ENCODE assay signal across 12 cellular contexts in genomic region chr12:108852674-108853073, GRCh38. TPM values are rescaled to one million over a fixed set of nuclear protein-coding genes. Genes with fewer than 3 reads are reported as not detected.
DNase-seq lines count a peak whose midpoint lies in the region; ATAC-seq and TF ChIP-seq lines count a peak whose summit lies in the region.
"Had no signal": no experiment of that assay in that cellular context is flagged by ENCODE, and none has a peak within 500 bp of the region (broad histone marks: within the 10 kb centered on the region; RNA-seq: fewer than 3 reads in every experiment).

No MANE protein-coding gene starts in this region.

- no peak overlapping the region for H2BK15ac ChIP-seq in mesenchymal stem cell (ENCODE audit: low read depth, poor library complexity, severe bottlenecking)

- H4K8ac ChIP-seq in mesenchymal stem cell (ENCODE audit: low read length), result no peak overlapping the region

- 70% methylated on average over 9 of the region's 11 CpGs for WGBS in mesenchymal stem cell
- 78% methylated on average over 11 of the region's 11 CpGs for WGBS in thyroid gland, 2 donors

- H4K91ac ChIP-seq in mesenchymal stem cell (ENCODE audit: low read length), result peak overlapping the region; percentile 43

- H2BK5ac ChIP-seq in mesenchymal stem cell (ENCODE audit: low read depth, low read length, poor library complexity, severe bottlenecking), result no peak overlapping the region

- TF ChIP-seq POLR2A in thyroid gland (IDR thresholded peaks at IDR 0.05), result no peak

- H3K14ac ChIP-seq in mesenchymal stem cell (ENCODE audit: low read length in 2 of 2), result no peak overlapping the region

- peak overlapping the region; percentile 40 for H3K4me2 ChIP-seq in mesenchymal stem cell (ENCODE audit: low read length, poor library complexity, severe bottlenecking)

- no peak overlapping the region for H3K23ac ChIP-seq in mesenchymal stem cell (ENCODE audit: low read length in 2 of 2)

- H3K79me1 ChIP-seq in mesenchymal stem cell (replicated peaks; ENCODE audit: low read length, poor library complexity, severe bottlenecking), result peaks cover 6% of the 10 kb centered on the region

- H3K9me3 ChIP-seq in mesenchymal stem cell (ENCODE audit: control insufficient read depth, low read length), result peaks cover 3% of the 10 kb centered on the region
- no peaks in the 10 kb centered on the region for H3K9me3 ChIP-seq in thyroid gland

- H3K4me1 ChIP-seq in mesenchymal stem cell (ENCODE audit: control insufficient read depth, insufficient read depth, low read depth, low read length) (peaks cover 20% of the 10 kb centered on the region), thyroid gland (peaks cover 34 to 54% of the 10 kb centered on the region in 2 donors)

- peak; percentile 86 for DNase-seq in RPMI7951 (ENCODE audit: low read depth)
- DNase-seq in choroid plexus epithelial cell (ENCODE audit: low read depth), result no peak
- peak; percentile 79 for DNase-seq in mesenchymal stem cell
- DNase-seq in thyroid gland, result peak in 1 of 2 donors; percentile 14
- no peak for DNase-seq in activated T-cell treated with anti-CD3 and anti-CD28 coated beads, Interleukin-2, amount 50 U/mL, for 48 hours
- no peak for DNase-seq in T1000 (lab: John Stamatoyannopoulos, UW)
- DNase-seq: activated B cell treated with CpG ODN at 0.5 μM for 24 hours, DMS153, endodermal cell, NCI-H1930 had no signal

- no peaks in the 10 kb centered on the region for H3K27me3 ChIP-seq in mesenchymal stem cell (ENCODE audit: control insufficient read depth in 1 of 2, insufficient read depth in 1 of 2, low read length in 2 of 2)
- no peaks in the 10 kb centered on the region for H3K27me3 ChIP-seq in thyroid gland

- peak overlapping the region; percentile 97 for H2AK5ac ChIP-seq in mesenchymal stem cell (ENCODE audit: low read length, severe bottlenecking)

- peak overlapping the region in 1 of 2 experiments; percentile 49 for H2BK12ac ChIP-seq in mesenchymal stem cell (ENCODE audit: low read length in 2 of 2)

- peak overlapping the region; percentile 100 for H3K9ac ChIP-seq in mesenchymal stem cell (ENCODE audit: low read length)

- peak overlapping the region; percentile 60 to 72 for H3K4ac ChIP-seq in mesenchymal stem cell (ENCODE audit: low read depth in 1 of 2, low read length in 2 of 2)

- no peak overlapping the region for H2AFZ ChIP-seq in mesenchymal stem cell (ENCODE audit: low read depth, low read length)

- H3K27ac ChIP-seq in mesenchymal stem cell (ENCODE audit: low read length, poor library complexity, severe bottlenecking) (peak overlapping the region; percentile 60), thyroid gland (peak overlapping the region; percentile 89 to 96 (median 93))

- peak overlapping the region; percentile 7 for H3K4me3 ChIP-seq in choroid plexus epithelial cell (ENCODE audit: low read depth, low read length)
- peak overlapping the region in 1 of 2 experiments; percentile 100 for H3K4me3 ChIP-seq in mesenchymal stem cell (ENCODE audit: insufficient read depth in 1 of 2, low read depth in 1 of 2, low read length in 2 of 2)
- no peak overlapping the region for H3K4me3 ChIP-seq in thyroid gland (replicated peaks in 1 of 3)

- H3K18ac ChIP-seq in mesenchymal stem cell (ENCODE audit: low read depth in 1 of 2, low read length in 2 of 2), result peak overlapping the region; percentile 72 to 76

- H3K36me3 ChIP-seq in mesenchymal stem cell (ENCODE audit: control insufficient read depth in 1 of 2, insufficient read depth in 2 of 2, low read depth in 1 of 2, low read length in 2 of 2) (peaks cover 22 to 44% of the 10 kb centered on the region in 2 experiments), thyroid gland (peaks cover 5 to 8% of the 10 kb centered on the region in 2 donors)

- H2BK120ac ChIP-seq in mesenchymal stem cell (ENCODE audit: low read depth, low read length), result peak overlapping the region; percentile 27

- TF ChIP-seq CTCF in choroid plexus epithelial cell (conservative IDR thresholded peaks at IDR 0.05; ENCODE audit: low read depth, low read length) (no peak), thyroid gland (IDR thresholded peaks at IDR 0.05) (no peak)

- intact Hi-C loops in thyroid gland (cut with DNase I), result no loop called here

- no peak for ATAC-seq in HG03565 (IDR thresholded peaks at IDR 0.05; ENCODE audit: unreplicated experiment)

RNA-seq across cellular contexts. Expression of gene SSH1, which starts 4.7 kb away (rescaled TPM):
- 21.1 and 23.7 TPM in 2 replicates for total RNA-seq in RPMI7951 (2014; rRNA removed; shearing (Covaris generic))
- polyA plus RNA-seq in mesenchymal stem cell (2013, experiment 1 of 2), result 42.7 TPM
- polyA plus RNA-seq in mesenchymal stem cell (2013, experiment 2 of 2), result 38.8 TPM
- 10 to 100 TPM; 13.0 to 26.8 (median 21.7) TPM for total RNA-seq in thyroid gland

RNA-seq across cellular contexts. Expression of gene DAO, which starts 27.2 kb away (rescaled TPM):
- not detected in 2 replicates for total RNA-seq in RPMI7951 (2014; rRNA removed; shearing (Covaris generic))
- polyA plus RNA-seq in mesenchymal stem cell (2013, experiment 1 of 2), result not detected
- polyA plus RNA-seq in mesenchymal stem cell (2013, experiment 2 of 2), result not detected
- not detected for total RNA-seq in thyroid gland
- total RNA-seq: activated B cell treated with CpG ODN at 0.5 μM for 24 hours; activated T-helper 2 cell treated with anti-CD3 and anti-CD28 coated beads, Interferon-gamma antibody, Interleukin-2, Interleukin-4, amounts not matched to agents 10 μg/mL and 5 μg/mL and 100 μg/mL, durations not matched to agents 14 hours and 24 hours and 36 hours; endodermal cell had no signal

Comparison
In these comparisons a context has a peak if more than half of its experiments do, and no peak if none do; other contexts are left out.
1. DNase-seq: peak in RPMI7951 (single experiment) and mesenchymal stem cell (single experiment); none in choroid plexus epithelial cell (single experiment), activated T-cell treated with anti-CD3 and anti-CD28 coated beads, Interleukin-2, amount 50 U/mL, for 48 hours (0 of 2) and T1000 (single experiment).